Comparison of ENCODE assay signal across 32 cellular contexts in the genomic region with DNA sequence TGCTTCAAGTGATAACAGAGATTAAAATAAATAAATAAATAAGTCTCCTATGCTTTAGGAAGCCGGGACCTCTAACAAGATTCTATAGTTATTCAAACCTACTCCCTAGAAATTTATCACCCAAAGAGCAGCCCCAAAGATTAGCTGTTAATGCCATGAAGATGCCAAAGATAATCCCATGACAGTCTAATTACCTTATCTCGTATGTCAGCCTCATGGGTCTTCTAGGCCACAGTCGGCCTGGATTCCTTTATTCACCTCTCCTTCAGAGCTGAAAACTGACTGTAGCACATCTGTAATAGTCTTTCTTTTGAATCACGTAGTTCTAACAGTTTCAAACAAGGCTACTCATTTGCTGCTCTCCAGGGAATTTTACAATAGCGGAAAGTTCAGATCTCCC. TPM values are rescaled to one million over a fixed set of nuclear protein-coding genes. Genes with fewer than 3 reads are reported as not detected.
DNase-seq lines count a peak whose midpoint lies in the region; ATAC-seq, FAIRE-seq and TF ChIP-seq lines count a peak whose summit lies in the region.
"Had no signal": no experiment of that assay in that cellular context is flagged by ENCODE, and none has a peak within 500 bp of the region (broad histone marks: within the 10 kb centered on the region; RNA-seq: fewer than 3 reads in every experiment).

No MANE protein-coding gene starts in this region.

- peak overlapping the region; percentile 66 for H3K4ac ChIP-seq in IMR-90 (ENCODE audit: low read depth, low read length)

- peak; percentile 34 for FAIRE-seq in astrocyte (lab: Jason Lieb, UNC)
- FAIRE-seq: endometrium, GM12892, kidney, TTC549 had no signal

- H2AFZ ChIP-seq in IMR-90 (replicated peaks; ENCODE audit: low read length, poor library complexity) (no peak overlapping the region), astrocyte (ENCODE audit: low read depth, low read length) (no peak overlapping the region), hepatocyte (no peak overlapping the region)
- H2AFZ ChIP-seq: parathyroid adenoma had no signal

- no TSS peak for BruUV-seq in IMR-90 (replicated peaks; lab: Mats Ljungman, UMichigan)

- WGBS in IMR-90 (ENCODE audit: extremely low coverage in 2 of 2, insufficient read length in 1 of 2), 2 experiments: 66% methylated on average over 3 of the region's 5 CpGs; no CpG with 5 or more reads in 1 of the 2 experiments
- 70% methylated on average over 5 of the region's 5 CpGs for WGBS in hepatocyte (ENCODE audit: low lambda C conversion rate, missing lambda C conversion rate)

- peaks cover 24% of the 10 kb centered on the region for H3K4me1 ChIP-seq in IMR-90 (ENCODE audit: control insufficient read depth, insufficient read depth, low read length)
- peaks cover 51% of the 10 kb centered on the region for H3K4me1 ChIP-seq in astrocyte (ENCODE audit: insufficient read depth, low read length)
- H3K4me1 ChIP-seq in hepatocyte (ENCODE audit: insufficient read depth): peaks cover 14% of the 10 kb centered on the region
- H3K4me1 ChIP-seq in tibial artery: peaks cover 0 to 77% (median 3%) of the 10 kb centered on the region in 4 donors
- H3K4me1 ChIP-seq: parathyroid adenoma, upper lobe of left lung had no signal

- peaks cover 10% of the 10 kb centered on the region for H3K9me1 ChIP-seq in IMR-90 (ENCODE audit: insufficient read depth, low read length)

- H3K79me2 ChIP-seq in astrocyte (ENCODE audit: insufficient read depth, low read length): peaks cover 36% of the 10 kb centered on the region
- H3K79me2 ChIP-seq in hepatocyte: no peaks in the 10 kb centered on the region
- H3K79me2 ChIP-seq: parathyroid adenoma had no signal

- peak overlapping the region; percentile 79 for H3K23ac ChIP-seq in IMR-90 (ENCODE audit: low read depth, low read length)

- no peaks in the 10 kb centered on the region for H3K27me3 Mint-ChIP-seq in astrocyte (ENCODE audit: low read depth, unreplicated experiment)

- peaks cover 36% of the 10 kb centered on the region; the same call in 1 of the 2 replicates for H4K20me1 ChIP-seq in IMR-90 (ENCODE audit: insufficient read depth, low read length)
- H4K20me1 ChIP-seq in astrocyte (ENCODE audit: insufficient read depth, low read length): peaks cover 73% of the 10 kb centered on the region
- peaks cover 20% of the 10 kb centered on the region for H4K20me1 ChIP-seq in hepatocyte (ENCODE audit: insufficient read depth, poor library complexity, severe bottlenecking)

- H2BK120ac ChIP-seq in IMR-90 (ENCODE audit: low read depth, low read length): peak overlapping the region; percentile 35

- peak overlapping the region; percentile 100 for H3K27ac ChIP-seq in IMR-90 (ENCODE audit: insufficient read depth, low read length)
- peak overlapping the region; percentile 41 for H3K27ac ChIP-seq in astrocyte (ENCODE audit: low read depth, low read length)
- peak overlapping the region; percentile 55 for H3K27ac ChIP-seq in hepatocyte
- peak overlapping the region; percentile 71 to 93 for H3K27ac ChIP-seq in tibial artery
- no peak overlapping the region for H3K27ac ChIP-seq in dorsolateral prefrontal cortex
- H3K27ac ChIP-seq: HL-60, parathyroid adenoma, upper lobe of left lung had no signal

- peak overlapping the region; percentile 90 for H3K18ac ChIP-seq in IMR-90 (ENCODE audit: low read depth, low read length)

- peaks cover 84% of the 10 kb centered on the region for H3K36me3 ChIP-seq in IMR-90 (ENCODE audit: control insufficient read depth, insufficient read depth, low read length)
- H3K36me3 ChIP-seq in astrocyte (ENCODE audit: insufficient read depth, low read length): peaks cover 95% of the 10 kb centered on the region
- peaks cover 3% of the 10 kb centered on the region for H3K36me3 ChIP-seq in hepatocyte (replicated peaks; ENCODE audit: insufficient read depth, low read depth)
- H3K36me3 ChIP-seq in tibial artery: peaks cover 82 to 99% (median 82%) of the 10 kb centered on the region in 3 donors

- H3K9ac ChIP-seq in IMR-90 (ENCODE audit: low read depth, low read length) (peak overlapping the region; percentile 61), astrocyte (ENCODE audit: low read length) (peak overlapping the region; percentile 41)
- H3K9ac ChIP-seq: parathyroid adenoma had no signal

- DNase-seq in IMR-90 (peak; percentile 0), astrocyte (ENCODE audit: low read depth) (no peak), hepatocyte (ENCODE audit: low spot score) (no peak), tibial artery (no peak), dorsolateral prefrontal cortex (no peak)
- no peak for DNase-seq in activated T-cell treated with anti-CD3 and anti-CD28 coated beads, Interleukin-2, amount 50 U/mL, for 48 hours
- DNase-seq: activated CD4-positive, alpha-beta T cell treated with anti-CD3 and anti-CD28 coated beads, Interleukin-2, amount 50 U/mL, for 48 hours; anterior cingulate cortex; caudate nucleus; CD4-positive, alpha-beta T cell; dermis blood vessel endothelial cell; glutamatergic neuron; Karpas-422; kidney; NCI-H1436; NCI-H2171; NCI-H510A treated with DMSO at 0.1 percent for 48 hours; right cardiac atrium; SIG-M5; stimulated activated CD4-positive, alpha-beta T cell treated with anti-CD3 and anti-CD28 coated beads, Interleukin-2, amount 100 ng/mL, for 48 hours; upper lobe of left lung had no signal

- no peak overlapping the region for H2BK15ac ChIP-seq in IMR-90 (ENCODE audit: low read depth, low read length)

- TF ChIP-seq RAD21 in IMR-90 (IDR thresholded peaks at IDR 0.05; ENCODE audit: low read length): no peak

- peaks cover 42% of the 10 kb centered on the region for H3K36me3 Mint-ChIP-seq in astrocyte (ENCODE audit: low read depth, unreplicated experiment)
- H3K36me3 Mint-ChIP-seq: activated naive CD4-positive, alpha-beta T cell treated with anti-CD3 and anti-CD28 coated beads, Interleukin-2, amount 50 U/mL, for 24 hours; natural killer cell treated with Interleukin-12 subunit alpha and Interleukin-12 subunit beta and Interleukin-15 and Interleukin-18, amount 100 ng/mL, for 72 hours had no signal

- H2BK5ac ChIP-seq in IMR-90 (ENCODE audit: low read depth, low read length, poor library complexity, severe bottlenecking): peak overlapping the region; percentile 99

- peaks cover 32 to 39% of the 10 kb centered on the region in 2 experiments for H3K79me1 ChIP-seq in IMR-90 (ENCODE audit: low read depth in 1 of 2, low read length in 2 of 2)

- intact Hi-C loops in IMR-90 (cut with micrococcal nuclease): no loop called here
- intact Hi-C loops in tibial artery (cut with DNase I; ENCODE audit: low total_unique reads): no loop called here
- intact Hi-C loops in dorsolateral prefrontal cortex (cut with DNase I): no loop called here

- no peak overlapping the region for H2AK5ac ChIP-seq in IMR-90 (ENCODE audit: low read depth, low read length)

- H4K91ac ChIP-seq in IMR-90 (ENCODE audit: insufficient read depth, low read depth, low read length): peak overlapping the region; percentile 19

- in situ Hi-C loops in IMR-90 (cut with MboI; ENCODE audit: low sequenced_read_pairs): no loop called here

- H4K8ac ChIP-seq in IMR-90 (ENCODE audit: low read depth in 2 of 2, low read length in 2 of 2): peak overlapping the region; percentile 48 to 62; a peak in 3 of 4 replicates

- no peak overlapping the region for H3K4me2 ChIP-seq in IMR-90 (ENCODE audit: low read depth, low read length)
- no peak overlapping the region for H3K4me2 ChIP-seq in astrocyte (ENCODE audit: low read length)
- H3K4me2 ChIP-seq in hepatocyte: no peak overlapping the region

- H3K4me3 Mint-ChIP-seq in astrocyte (ENCODE audit: unreplicated experiment): no peak overlapping the region
- H3K4me3 Mint-ChIP-seq: activated naive CD4-positive, alpha-beta T cell treated with anti-CD3 and anti-CD28 coated beads, Interleukin-2, amount 50 U/mL, for 24 hours; CD4-positive, alpha-beta T cell; natural killer cell treated with Interleukin-12 subunit alpha and Interleukin-12 subunit beta and Interleukin-15 and Interleukin-18, amount 100 ng/mL, for 72 hours; T-helper 1 cell treated with Interleukin-12 subunit alpha and Interleukin-12 subunit beta and Interleukin-4 antibody, amounts not matched to agents 30 μg/mL and 1 μg/mL, for 36 hours had no signal

- no peak overlapping the region for H2AK9ac ChIP-seq in IMR-90 (replicated peaks; ENCODE audit: low read depth, low read length, poor library complexity)

- H3K9me3 ChIP-seq in IMR-90 (ENCODE audit: control insufficient read depth, insufficient read depth, low read length): no peaks in the 10 kb centered on the region
- no peaks in the 10 kb centered on the region for H3K9me3 ChIP-seq in astrocyte (ENCODE audit: insufficient read depth, low read depth, low read length)
- no peaks in the 10 kb centered on the region for H3K9me3 ChIP-seq in hepatocyte (ENCODE audit: low read depth)
- no peaks in the 10 kb centered on the region for H3K9me3 ChIP-seq in tibial artery
- H3K9me3 ChIP-seq: upper lobe of left lung had no signal

- peaks cover 63% of the 10 kb centered on the region for H3K4me1 Mint-ChIP-seq in astrocyte (ENCODE audit: low read depth, unreplicated experiment)
- H3K4me1 Mint-ChIP-seq: activated naive CD4-positive, alpha-beta T cell treated with anti-CD3 and anti-CD28 coated beads, Interleukin-2, amount 50 U/mL, for 24 hours had no signal

- peak overlapping the region; percentile 2; the same call in 1 of the 2 replicates for H2BK20ac ChIP-seq in IMR-90 (ENCODE audit: low read depth, low read length)

- no peaks in the 10 kb centered on the region for H3K9me2 ChIP-seq in hepatocyte (replicated peaks; ENCODE audit: insufficient read depth)

- H3K27ac Mint-ChIP-seq in astrocyte (ENCODE audit: unreplicated experiment): peak overlapping the region; percentile 83
- H3K27ac Mint-ChIP-seq: activated naive CD4-positive, alpha-beta T cell treated with anti-CD3 and anti-CD28 coated beads, Interleukin-2, amount 50 U/mL, for 24 hours; CD4-positive, alpha-beta T cell; natural killer cell treated with Interleukin-12 subunit alpha and Interleukin-12 subunit beta and Interleukin-15 and Interleukin-18, amount 100 ng/mL, for 72 hours; T-helper 1 cell treated with Interleukin-12 subunit alpha and Interleukin-12 subunit beta and Interleukin-4 antibody, amounts not matched to agents 30 μg/mL and 1 μg/mL, for 36 hours had no signal

- POLR2A ChIA-PET in IMR-90 (lab: Charles Lee; ENCODE audit: unreplicated experiment): no interaction called here

- dilution Hi-C loops in IMR-90 (cut with HindIII; ENCODE audit: low sequenced_read_pairs, unreplicated experiment): no loop called here

- TF ChIP-seq POLR2A in IMR-90 (IDR thresholded peaks at IDR 0.05; ENCODE audit: low read depth, low read length): no peak

- H3K14ac ChIP-seq in IMR-90 (replicated peaks; ENCODE audit: low read depth, low read length): peak overlapping the region; percentile 56; the same call in 1 of the 2 replicates

- no peak overlapping the region for H3K4me3 ChIP-seq in IMR-90 (ENCODE audit: insufficient read depth, low read depth, low read length)
- no peak overlapping the region for H3K4me3 ChIP-seq in astrocyte (ENCODE audit: insufficient read depth, low read depth, low read length)
- H3K4me3 ChIP-seq in hepatocyte: no peak overlapping the region
- H3K4me3 ChIP-seq in tibial artery: no peak overlapping the region
- no peak overlapping the region for H3K4me3 ChIP-seq in dorsolateral prefrontal cortex
- H3K4me3 ChIP-seq: upper lobe of left lung had no signal

- no peak for ATAC-seq in IMR-90 (ENCODE audit: low read depth)
- no peak for ATAC-seq in HG03097 (IDR thresholded peaks at IDR 0.05; ENCODE audit: low FRiP score, unreplicated experiment)
- ATAC-seq: activated CD4-positive, CD25-positive, alpha-beta regulatory T cell treated with anti-CD3 and anti-CD28 coated beads, Interleukin-2, amount 50 U/mL, for 24 hours; natural killer cell treated with Interleukin-12 subunit alpha and Interleukin-12 subunit beta and Interleukin-15 and Interleukin-18, amount 100 ng/mL, for 72 hours; Panc1; right cardiac atrium had no signal

- peak overlapping the region; percentile 93 for H4K5ac ChIP-seq in IMR-90 (ENCODE audit: low read depth, low read length)

- no peaks in the 10 kb centered on the region for H3K9me3 Mint-ChIP-seq in astrocyte (ENCODE audit: unreplicated experiment)
- H3K9me3 Mint-ChIP-seq: activated naive CD4-positive, alpha-beta T cell treated with anti-CD3 and anti-CD28 coated beads, Interleukin-2, amount 50 U/mL, for 24 hours; CD4-positive, alpha-beta T cell; natural killer cell treated with Interleukin-12 subunit alpha and Interleukin-12 subunit beta and Interleukin-15 and Interleukin-18, amount 100 ng/mL, for 72 hours; T-helper 1 cell treated with Interleukin-12 subunit alpha and Interleukin-12 subunit beta and Interleukin-4 antibody, amounts not matched to agents 30 μg/mL and 1 μg/mL, for 36 hours had no signal

- peak overlapping the region; percentile 25; the same call in 1 of the 2 replicates for H3K56ac ChIP-seq in IMR-90 (ENCODE audit: extremely low read depth, insufficient read depth, low read length)

- TF ChIP-seq CTCF in IMR-90 (conservative IDR thresholded peaks at IDR 0.05; ENCODE audit: low read depth, low read length) (no peak), astrocyte (IDR thresholded peaks at IDR 0.05; ENCODE audit: insufficient read depth, low read depth, low read length) (no peak), hepatocyte (IDR thresholded peaks at IDR 0.05; ENCODE audit: poor library complexity) (no peak), tibial artery (IDR thresholded peaks at IDR 0.05) (no peak), dorsolateral prefrontal cortex (IDR thresholded peaks at IDR 0.05 in 54 of 56, conservative IDR thresholded peaks at IDR 0.05 in 2 of 56; ENCODE audit: low read depth in 1 of 56, partially characterized antibody in 56 of 56) (no peak)

- H3K27me3 ChIP-seq in IMR-90 (ENCODE audit: control insufficient read depth, insufficient read depth, low read length): no peaks in the 10 kb centered on the region
- H3K27me3 ChIP-seq in astrocyte (ENCODE audit: insufficient read depth, low read length): no peaks in the 10 kb centered on the region
- no peaks in the 10 kb centered on the region for H3K27me3 ChIP-seq in hepatocyte
- H3K27me3 ChIP-seq in tibial artery: no peaks in the 10 kb centered on the region
- H3K27me3 ChIP-seq in dorsolateral prefrontal cortex: no peaks in the 10 kb centered on the region
- H3K27me3 ChIP-seq: upper lobe of left lung had no signal

- CTCF ChIA-PET in IMR-90 (lab: Yijun Ruan, JAX): interaction anchor here (0.6 to 1.3 kb wide), 3 partner anchors 123 to 526 kb away, joined by 3 to 4 read pairs (median 4); no protein-coding TSS in a partner anchor

RNA-seq across cellular contexts. Expression of gene COL1A2, which starts 24.2 kb away (rescaled TPM):
- total RNA-seq in IMR-90 (2012; rRNA removed) (1,211 and 1,351 TPM in 2 replicates), astrocyte (6,748 and 8,907 TPM in 2 replicates), hepatocyte (1,011 and 1,836 TPM in 2 replicates), dorsolateral prefrontal cortex (10 to 100 TPM in 55 of 120 experiments, 1 to 10 TPM in 65; 2.1 to 73.5 (median 9.3) TPM)
- polyA plus RNA-seq in IMR-90 (2012; rRNA removed) (3,922 and 4,454 TPM in 2 replicates), hepatocyte (2,013 and 2,200 TPM in 2 replicates)
- polyA plus RNA-seq in IMR-90 (2012; cell fraction: cytosol; rRNA removed): 4,367 and 7,099 TPM in 2 replicates
- polyA plus RNA-seq in IMR-90 (2012; cell fraction: nucleus; rRNA removed; ENCODE audit: low replicate concordance): 4,818 and 7,550 TPM in 2 replicates
- total RNA-seq: natural killer cell treated with Interleukin-12 subunit alpha and Interleukin-12 subunit beta and Interleukin-15 and Interleukin-18, amount 100 ng/mL, for 72 hours had no signal

Comparison
In these comparisons a context has a peak if more than half of its experiments do, and no peak if none do; other contexts are left out.
1. H3K27ac ChIP-seq: peak in IMR-90 (single experiment), astrocyte (single experiment), hepatocyte (single experiment) and tibial artery (2 of 2); none in dorsolateral prefrontal cortex (0 of 59).
2. RNA of gene COL1A2, which starts 24.2 kb away (total RNA-seq): 6,748 to 8,907 TPM in astrocyte, 1,011 to 1,836 TPM in hepatocyte and 1,211 to 1,351 TPM in IMR-90; 2.1 to 73.5 TPM in dorsolateral prefrontal cortex; every median in the first group is over 10 times any median in the second.